ENCODE assay signal across 1 cellular context in the genomic region with DNA sequence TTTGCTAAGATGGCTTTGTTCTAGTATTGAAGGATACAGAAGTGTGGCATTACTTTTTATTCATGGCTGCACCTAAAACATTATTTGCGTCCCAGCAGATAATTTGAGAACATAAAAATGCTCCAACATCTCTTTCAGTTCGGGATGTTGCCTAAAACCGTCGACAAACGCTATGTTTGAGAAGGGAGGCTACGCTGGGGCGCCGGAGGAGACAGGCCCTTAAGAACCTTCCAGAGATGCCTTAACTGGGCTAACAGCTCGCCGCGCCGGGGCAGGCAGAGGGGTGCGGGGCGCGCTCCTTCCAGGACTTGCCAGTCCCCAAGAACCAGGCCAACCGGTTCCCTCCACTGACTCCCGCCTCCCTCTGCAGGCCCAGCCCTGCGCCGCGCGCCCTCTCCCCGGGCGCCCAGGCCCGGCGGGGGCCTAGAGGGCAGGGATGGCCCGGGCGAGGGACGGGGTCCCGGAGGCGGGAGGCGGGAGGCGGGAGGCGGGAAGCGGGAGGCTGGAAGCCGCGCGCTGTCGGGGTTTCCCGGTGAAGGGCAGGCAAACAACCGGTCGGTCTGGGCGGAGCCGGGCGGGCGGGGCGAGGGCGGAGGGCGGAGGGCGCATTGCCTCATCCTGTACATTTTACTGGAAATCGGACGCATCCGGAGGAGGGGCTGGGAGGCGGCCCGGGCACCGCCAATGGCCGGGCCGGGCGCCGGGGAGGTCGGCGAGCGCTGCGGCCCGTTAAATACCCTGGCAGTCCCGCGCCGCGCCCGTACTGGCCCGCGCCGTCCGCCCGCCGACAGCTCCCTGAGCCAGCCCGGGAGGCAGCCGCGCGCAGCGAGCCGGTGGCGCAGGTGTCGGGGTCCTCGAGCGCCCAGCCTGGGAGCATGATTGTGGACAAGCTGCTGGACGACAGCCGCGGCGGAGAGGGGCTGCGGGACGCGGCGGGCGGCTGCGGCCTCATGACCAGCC.
TF ChIP-seq lines count a peak whose summit lies in the region.

A gene with protein sequence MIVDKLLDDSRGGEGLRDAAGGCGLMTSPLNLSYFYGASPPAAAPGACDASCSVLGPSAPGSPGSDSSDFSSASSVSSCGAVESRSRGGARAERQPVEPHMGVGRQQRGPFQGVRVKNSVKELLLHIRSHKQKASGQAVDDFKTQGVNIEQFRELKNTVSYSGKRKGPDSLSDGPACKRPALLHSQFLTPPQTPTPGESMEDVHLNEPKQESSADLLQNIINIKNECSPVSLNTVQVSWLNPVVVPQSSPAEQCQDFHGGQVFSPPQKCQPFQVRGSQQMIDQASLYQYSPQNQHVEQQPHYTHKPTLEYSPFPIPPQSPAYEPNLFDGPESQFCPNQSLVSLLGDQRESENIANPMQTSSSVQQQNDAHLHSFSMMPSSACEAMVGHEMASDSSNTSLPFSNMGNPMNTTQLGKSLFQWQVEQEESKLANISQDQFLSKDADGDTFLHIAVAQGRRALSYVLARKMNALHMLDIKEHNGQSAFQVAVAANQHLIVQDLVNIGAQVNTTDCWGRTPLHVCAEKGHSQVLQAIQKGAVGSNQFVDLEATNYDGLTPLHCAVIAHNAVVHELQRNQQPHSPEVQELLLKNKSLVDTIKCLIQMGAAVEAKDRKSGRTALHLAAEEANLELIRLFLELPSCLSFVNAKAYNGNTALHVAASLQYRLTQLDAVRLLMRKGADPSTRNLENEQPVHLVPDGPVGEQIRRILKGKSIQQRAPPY (plus strand): TSS at position 761 of the 960 bp plus-strand sequence. CDS start 115 bp downstream, at position 876.

TF ChIP-seq in GM12878, 131 proteins besides CTCF, POLR2A, EP300 and RAD21 (continued from another document):
- TF ChIP-seq, protein P1, sequence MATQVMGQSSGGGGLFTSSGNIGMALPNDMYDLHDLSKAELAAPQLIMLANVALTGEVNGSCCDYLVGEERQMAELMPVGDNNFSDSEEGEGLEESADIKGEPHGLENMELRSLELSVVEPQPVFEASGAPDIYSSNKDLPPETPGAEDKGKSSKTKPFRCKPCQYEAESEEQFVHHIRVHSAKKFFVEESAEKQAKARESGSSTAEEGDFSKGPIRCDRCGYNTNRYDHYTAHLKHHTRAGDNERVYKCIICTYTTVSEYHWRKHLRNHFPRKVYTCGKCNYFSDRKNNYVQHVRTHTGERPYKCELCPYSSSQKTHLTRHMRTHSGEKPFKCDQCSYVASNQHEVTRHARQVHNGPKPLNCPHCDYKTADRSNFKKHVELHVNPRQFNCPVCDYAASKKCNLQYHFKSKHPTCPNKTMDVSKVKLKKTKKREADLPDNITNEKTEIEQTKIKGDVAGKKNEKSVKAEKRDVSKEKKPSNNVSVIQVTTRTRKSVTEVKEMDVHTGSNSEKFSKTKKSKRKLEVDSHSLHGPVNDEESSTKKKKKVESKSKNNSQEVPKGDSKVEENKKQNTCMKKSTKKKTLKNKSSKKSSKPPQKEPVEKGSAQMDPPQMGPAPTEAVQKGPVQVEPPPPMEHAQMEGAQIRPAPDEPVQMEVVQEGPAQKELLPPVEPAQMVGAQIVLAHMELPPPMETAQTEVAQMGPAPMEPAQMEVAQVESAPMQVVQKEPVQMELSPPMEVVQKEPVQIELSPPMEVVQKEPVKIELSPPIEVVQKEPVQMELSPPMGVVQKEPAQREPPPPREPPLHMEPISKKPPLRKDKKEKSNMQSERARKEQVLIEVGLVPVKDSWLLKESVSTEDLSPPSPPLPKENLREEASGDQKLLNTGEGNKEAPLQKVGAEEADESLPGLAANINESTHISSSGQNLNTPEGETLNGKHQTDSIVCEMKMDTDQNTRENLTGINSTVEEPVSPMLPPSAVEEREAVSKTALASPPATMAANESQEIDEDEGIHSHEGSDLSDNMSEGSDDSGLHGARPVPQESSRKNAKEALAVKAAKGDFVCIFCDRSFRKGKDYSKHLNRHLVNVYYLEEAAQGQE (IDR thresholded peaks at IDR 0.05; ENCODE audit: low read depth, low read length), result peak; percentile 36; the same call in 1 of the 2 replicates
- TF ChIP-seq, protein P2, sequence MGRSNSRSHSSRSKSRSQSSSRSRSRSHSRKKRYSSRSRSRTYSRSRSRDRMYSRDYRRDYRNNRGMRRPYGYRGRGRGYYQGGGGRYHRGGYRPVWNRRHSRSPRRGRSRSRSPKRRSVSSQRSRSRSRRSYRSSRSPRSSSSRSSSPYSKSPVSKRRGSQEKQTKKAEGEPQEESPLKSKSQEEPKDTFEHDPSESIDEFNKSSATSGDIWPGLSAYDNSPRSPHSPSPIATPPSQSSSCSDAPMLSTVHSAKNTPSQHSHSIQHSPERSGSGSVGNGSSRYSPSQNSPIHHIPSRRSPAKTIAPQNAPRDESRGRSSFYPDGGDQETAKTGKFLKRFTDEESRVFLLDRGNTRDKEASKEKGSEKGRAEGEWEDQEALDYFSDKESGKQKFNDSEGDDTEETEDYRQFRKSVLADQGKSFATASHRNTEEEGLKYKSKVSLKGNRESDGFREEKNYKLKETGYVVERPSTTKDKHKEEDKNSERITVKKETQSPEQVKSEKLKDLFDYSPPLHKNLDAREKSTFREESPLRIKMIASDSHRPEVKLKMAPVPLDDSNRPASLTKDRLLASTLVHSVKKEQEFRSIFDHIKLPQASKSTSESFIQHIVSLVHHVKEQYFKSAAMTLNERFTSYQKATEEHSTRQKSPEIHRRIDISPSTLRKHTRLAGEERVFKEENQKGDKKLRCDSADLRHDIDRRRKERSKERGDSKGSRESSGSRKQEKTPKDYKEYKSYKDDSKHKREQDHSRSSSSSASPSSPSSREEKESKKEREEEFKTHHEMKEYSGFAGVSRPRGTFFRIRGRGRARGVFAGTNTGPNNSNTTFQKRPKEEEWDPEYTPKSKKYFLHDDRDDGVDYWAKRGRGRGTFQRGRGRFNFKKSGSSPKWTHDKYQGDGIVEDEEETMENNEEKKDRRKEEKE (IDR thresholded peaks at IDR 0.05), result 0 out of 2 replicates have a peak, but pooled peaks have one; percentile 39
- no peak for TF ChIP-seq MTA2 (IDR thresholded peaks at IDR 0.05; ENCODE audit: low read depth)
- TF ChIP-seq, protein P3, sequence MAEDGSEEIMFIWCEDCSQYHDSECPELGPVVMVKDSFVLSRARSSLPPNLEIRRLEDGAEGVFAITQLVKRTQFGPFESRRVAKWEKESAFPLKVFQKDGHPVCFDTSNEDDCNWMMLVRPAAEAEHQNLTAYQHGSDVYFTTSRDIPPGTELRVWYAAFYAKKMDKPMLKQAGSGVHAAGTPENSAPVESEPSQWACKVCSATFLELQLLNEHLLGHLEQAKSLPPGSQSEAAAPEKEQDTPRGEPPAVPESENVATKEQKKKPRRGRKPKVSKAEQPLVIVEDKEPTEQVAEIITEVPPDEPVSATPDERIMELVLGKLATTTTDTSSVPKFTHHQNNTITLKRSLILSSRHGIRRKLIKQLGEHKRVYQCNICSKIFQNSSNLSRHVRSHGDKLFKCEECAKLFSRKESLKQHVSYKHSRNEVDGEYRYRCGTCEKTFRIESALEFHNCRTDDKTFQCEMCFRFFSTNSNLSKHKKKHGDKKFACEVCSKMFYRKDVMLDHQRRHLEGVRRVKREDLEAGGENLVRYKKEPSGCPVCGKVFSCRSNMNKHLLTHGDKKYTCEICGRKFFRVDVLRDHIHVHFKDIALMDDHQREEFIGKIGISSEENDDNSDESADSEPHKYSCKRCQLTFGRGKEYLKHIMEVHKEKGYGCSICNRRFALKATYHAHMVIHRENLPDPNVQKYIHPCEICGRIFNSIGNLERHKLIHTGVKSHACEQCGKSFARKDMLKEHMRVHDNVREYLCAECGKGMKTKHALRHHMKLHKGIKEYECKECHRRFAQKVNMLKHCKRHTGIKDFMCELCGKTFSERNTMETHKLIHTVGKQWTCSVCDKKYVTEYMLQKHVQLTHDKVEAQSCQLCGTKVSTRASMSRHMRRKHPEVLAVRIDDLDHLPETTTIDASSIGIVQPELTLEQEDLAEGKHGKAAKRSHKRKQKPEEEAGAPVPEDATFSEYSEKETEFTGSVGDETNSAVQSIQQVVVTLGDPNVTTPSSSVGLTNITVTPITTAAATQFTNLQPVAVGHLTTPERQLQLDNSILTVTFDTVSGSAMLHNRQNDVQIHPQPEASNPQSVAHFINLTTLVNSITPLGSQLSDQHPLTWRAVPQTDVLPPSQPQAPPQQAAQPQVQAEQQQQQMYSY (CRISPR knock-in tag; IDR thresholded peaks at IDR 0.05), result no peak
- TF ChIP-seq SMAD1 (IDR thresholded peaks at IDR 0.05; ENCODE audit: low read depth, partially characterized antibody), result no peak
- no peak for TF ChIP-seq RCOR1 (conservative IDR thresholded peaks at IDR 0.05; ENCODE audit: low read depth, low read length)
- TF ChIP-seq EED (IDR thresholded peaks at IDR 0.05; ENCODE audit: low read depth), result peak; percentile 75
- no peak for TF ChIP-seq SUZ12 (IDR thresholded peaks at IDR 0.05; ENCODE audit: unreplicated experiment)
- no peak for TF ChIP-seq CREB1 (IDR thresholded peaks at IDR 0.05; ENCODE audit: low read depth)
- TF ChIP-seq RUNX3 (IDR thresholded peaks at IDR 0.05; ENCODE audit: low read length), result no peak; the same call in 1 of the 2 replicates
- no peak for TF ChIP-seq NFXL1 (IDR thresholded peaks at IDR 0.05; ENCODE audit: borderline replicate concordance)
- no peak for TF ChIP-seq CREM (IDR thresholded peaks at IDR 0.05; ENCODE audit: low read depth)
- TF ChIP-seq, protein P4, sequence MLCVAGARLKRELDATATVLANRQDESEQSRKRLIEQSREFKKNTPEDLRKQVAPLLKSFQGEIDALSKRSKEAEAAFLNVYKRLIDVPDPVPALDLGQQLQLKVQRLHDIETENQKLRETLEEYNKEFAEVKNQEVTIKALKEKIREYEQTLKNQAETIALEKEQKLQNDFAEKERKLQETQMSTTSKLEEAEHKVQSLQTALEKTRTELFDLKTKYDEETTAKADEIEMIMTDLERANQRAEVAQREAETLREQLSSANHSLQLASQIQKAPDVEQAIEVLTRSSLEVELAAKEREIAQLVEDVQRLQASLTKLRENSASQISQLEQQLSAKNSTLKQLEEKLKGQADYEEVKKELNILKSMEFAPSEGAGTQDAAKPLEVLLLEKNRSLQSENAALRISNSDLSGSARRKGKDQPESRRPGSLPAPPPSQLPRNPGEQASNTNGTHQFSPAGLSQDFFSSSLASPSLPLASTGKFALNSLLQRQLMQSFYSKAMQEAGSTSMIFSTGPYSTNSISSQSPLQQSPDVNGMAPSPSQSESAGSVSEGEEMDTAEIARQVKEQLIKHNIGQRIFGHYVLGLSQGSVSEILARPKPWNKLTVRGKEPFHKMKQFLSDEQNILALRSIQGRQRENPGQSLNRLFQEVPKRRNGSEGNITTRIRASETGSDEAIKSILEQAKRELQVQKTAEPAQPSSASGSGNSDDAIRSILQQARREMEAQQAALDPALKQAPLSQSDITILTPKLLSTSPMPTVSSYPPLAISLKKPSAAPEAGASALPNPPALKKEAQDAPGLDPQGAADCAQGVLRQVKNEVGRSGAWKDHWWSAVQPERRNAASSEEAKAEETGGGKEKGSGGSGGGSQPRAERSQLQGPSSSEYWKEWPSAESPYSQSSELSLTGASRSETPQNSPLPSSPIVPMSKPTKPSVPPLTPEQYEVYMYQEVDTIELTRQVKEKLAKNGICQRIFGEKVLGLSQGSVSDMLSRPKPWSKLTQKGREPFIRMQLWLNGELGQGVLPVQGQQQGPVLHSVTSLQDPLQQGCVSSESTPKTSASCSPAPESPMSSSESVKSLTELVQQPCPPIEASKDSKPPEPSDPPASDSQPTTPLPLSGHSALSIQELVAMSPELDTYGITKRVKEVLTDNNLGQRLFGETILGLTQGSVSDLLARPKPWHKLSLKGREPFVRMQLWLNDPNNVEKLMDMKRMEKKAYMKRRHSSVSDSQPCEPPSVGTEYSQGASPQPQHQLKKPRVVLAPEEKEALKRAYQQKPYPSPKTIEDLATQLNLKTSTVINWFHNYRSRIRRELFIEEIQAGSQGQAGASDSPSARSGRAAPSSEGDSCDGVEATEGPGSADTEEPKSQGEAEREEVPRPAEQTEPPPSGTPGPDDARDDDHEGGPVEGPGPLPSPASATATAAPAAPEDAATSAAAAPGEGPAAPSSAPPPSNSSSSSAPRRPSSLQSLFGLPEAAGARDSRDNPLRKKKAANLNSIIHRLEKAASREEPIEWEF (IDR thresholded peaks at IDR 0.05; ENCODE audit: insufficient replicate concordance, low read depth, low read length), result no peak
- no peak; the same call in 1 of the 2 replicates for TF ChIP-seq ZNF622 (IDR thresholded peaks at IDR 0.05)
- no peak for TF ChIP-seq GABPA (IDR thresholded peaks at IDR 0.05; ENCODE audit: low read depth)
- TF ChIP-seq, protein P5, sequence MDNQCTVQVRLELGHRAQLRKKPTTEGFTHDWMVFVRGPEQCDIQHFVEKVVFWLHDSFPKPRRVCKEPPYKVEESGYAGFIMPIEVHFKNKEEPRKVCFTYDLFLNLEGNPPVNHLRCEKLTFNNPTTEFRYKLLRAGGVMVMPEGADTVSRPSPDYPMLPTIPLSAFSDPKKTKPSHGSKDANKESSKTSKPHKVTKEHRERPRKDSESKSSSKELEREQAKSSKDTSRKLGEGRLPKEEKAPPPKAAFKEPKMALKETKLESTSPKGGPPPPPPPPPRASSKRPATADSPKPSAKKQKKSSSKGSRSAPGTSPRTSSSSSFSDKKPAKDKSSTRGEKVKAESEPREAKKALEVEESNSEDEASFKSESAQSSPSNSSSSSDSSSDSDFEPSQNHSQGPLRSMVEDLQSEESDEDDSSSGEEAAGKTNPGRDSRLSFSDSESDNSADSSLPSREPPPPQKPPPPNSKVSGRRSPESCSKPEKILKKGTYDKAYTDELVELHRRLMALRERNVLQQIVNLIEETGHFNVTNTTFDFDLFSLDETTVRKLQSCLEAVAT (IDR thresholded peaks at IDR 0.05), result no peak
- TF ChIP-seq, protein P6, sequence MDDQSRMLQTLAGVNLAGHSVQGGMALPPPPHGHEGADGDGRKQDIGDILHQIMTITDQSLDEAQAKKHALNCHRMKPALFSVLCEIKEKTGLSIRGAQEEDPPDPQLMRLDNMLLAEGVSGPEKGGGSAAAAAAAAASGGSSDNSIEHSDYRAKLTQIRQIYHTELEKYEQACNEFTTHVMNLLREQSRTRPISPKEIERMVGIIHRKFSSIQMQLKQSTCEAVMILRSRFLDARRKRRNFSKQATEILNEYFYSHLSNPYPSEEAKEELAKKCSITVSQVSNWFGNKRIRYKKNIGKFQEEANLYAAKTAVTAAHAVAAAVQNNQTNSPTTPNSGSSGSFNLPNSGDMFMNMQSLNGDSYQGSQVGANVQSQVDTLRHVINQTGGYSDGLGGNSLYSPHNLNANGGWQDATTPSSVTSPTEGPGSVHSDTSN (IDR thresholded peaks at IDR 0.05; ENCODE audit: insufficient replicate concordance, low read depth, low read length), result no peak
- TF ChIP-seq JUND (IDR thresholded peaks at IDR 0.05; ENCODE audit: low read depth, low read length), result 0 out of 2 replicates have a peak, but pooled peaks have one; percentile 5
